In the genomic region with DNA sequence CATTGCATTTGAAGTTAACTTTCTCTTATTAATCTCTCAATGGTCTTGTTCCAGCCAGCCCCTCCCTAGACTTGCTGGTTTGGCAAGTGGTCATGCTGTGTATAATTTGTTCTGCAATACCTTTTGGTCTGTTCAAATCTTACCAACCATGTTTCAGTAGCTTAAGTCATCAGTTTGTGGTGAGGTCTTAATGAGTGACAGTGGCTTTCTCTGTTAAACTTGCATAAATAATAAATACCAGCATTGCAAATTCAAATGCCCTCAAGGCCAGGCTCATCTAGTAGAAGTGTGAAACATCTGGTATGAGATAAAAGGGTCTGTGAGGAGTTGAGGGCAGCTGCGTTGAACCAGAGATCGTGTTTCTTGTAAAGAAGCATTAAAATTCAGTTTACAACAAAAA, we compare ENCODE assay signal across 30 cellular contexts.
"Had no signal": no experiment of that assay in that cellular context is flagged by ENCODE, and none has a peak within 500 bp of the region (broad histone marks: within the 10 kb centered on the region; RNA-seq: fewer than 3 reads in every experiment).

No MANE protein-coding gene starts in this region.

- H3K27ac ChIP-seq: breast epithelium, epithelial cell of prostate, esophagus squamous epithelium, pancreas, prostate gland, suprapubic skin, tibial artery, upper lobe of right lung, WERI-Rb-1 had no signal

- H3K27me3 ChIP-seq: breast epithelium, esophagus squamous epithelium, pancreas, suprapubic skin, tibial artery, upper lobe of right lung had no signal

- H3K4me1 ChIP-seq: breast epithelium, esophagus squamous epithelium, pancreas, prostate gland, suprapubic skin, upper lobe of right lung had no signal

- H3K36me3 Mint-ChIP-seq: activated naive CD4-positive, alpha-beta T cell treated with anti-CD3 and anti-CD28 coated beads, Interleukin-2, amount 50 U/mL, for 24 hours; naive thymus-derived CD4-positive, alpha-beta T cell had no signal

- H3K4me3 Mint-ChIP-seq: activated naive CD4-positive, alpha-beta T cell treated with anti-CD3 and anti-CD28 coated beads, Interleukin-2, amount 50 U/mL, for 24 hours; activated naive CD8-positive, alpha-beta T cell treated with anti-CD3 and anti-CD28 coated beads, Interleukin-2, amount 50 U/mL, for 24 hours; activated T-cell treated with anti-CD3 and anti-CD28 coated beads, Interleukin-2, amount 50 U/mL, for 24 hours; central memory CD8-positive, alpha-beta T cell; dendritic cell treated with granulocyte-macrophage colony-stimulating factor and Interleukin-4, amounts not matched to agents 40 ng/mL and 50 ng/mL, for 4 days; naive thymus-derived CD4-positive, alpha-beta T cell; T-helper 17 cell had no signal

- H3K27ac Mint-ChIP-seq: activated naive CD4-positive, alpha-beta T cell treated with anti-CD3 and anti-CD28 coated beads, Interleukin-2, amount 50 U/mL, for 24 hours; activated naive CD8-positive, alpha-beta T cell treated with anti-CD3 and anti-CD28 coated beads, Interleukin-2, amount 50 U/mL, for 24 hours; activated T-cell treated with anti-CD3 and anti-CD28 coated beads, Interleukin-2, amount 50 U/mL, for 24 hours; dendritic cell treated with granulocyte-macrophage colony-stimulating factor and Interleukin-4, amounts not matched to agents 40 ng/mL and 50 ng/mL, for 4 days; naive thymus-derived CD4-positive, alpha-beta T cell; T-helper 17 cell had no signal

- H3K4me3 ChIP-seq: breast epithelium, esophagus squamous epithelium, pancreas, prostate gland, suprapubic skin, tibial artery, upper lobe of right lung had no signal

- H3K9me3 Mint-ChIP-seq: activated naive CD4-positive, alpha-beta T cell treated with anti-CD3 and anti-CD28 coated beads, Interleukin-2, amount 50 U/mL, for 24 hours; activated naive CD8-positive, alpha-beta T cell treated with anti-CD3 and anti-CD28 coated beads, Interleukin-2, amount 50 U/mL, for 24 hours; activated T-cell treated with anti-CD3 and anti-CD28 coated beads, Interleukin-2, amount 50 U/mL, for 24 hours; central memory CD8-positive, alpha-beta T cell; dendritic cell treated with granulocyte-macrophage colony-stimulating factor and Interleukin-4, amounts not matched to agents 40 ng/mL and 50 ng/mL, for 4 days; naive thymus-derived CD4-positive, alpha-beta T cell had no signal

- H3K27me3 Mint-ChIP-seq: activated naive CD4-positive, alpha-beta T cell treated with anti-CD3 and anti-CD28 coated beads, Interleukin-2, amount 50 U/mL, for 24 hours; activated naive CD8-positive, alpha-beta T cell treated with anti-CD3 and anti-CD28 coated beads, Interleukin-2, amount 50 U/mL, for 24 hours; activated T-cell treated with anti-CD3 and anti-CD28 coated beads, Interleukin-2, amount 50 U/mL, for 24 hours; central memory CD8-positive, alpha-beta T cell; dendritic cell treated with granulocyte-macrophage colony-stimulating factor and Interleukin-4, amounts not matched to agents 40 ng/mL and 50 ng/mL, for 4 days; naive thymus-derived CD4-positive, alpha-beta T cell; T-helper 17 cell had no signal

- DNase-seq: activated CD4-positive, alpha-beta T cell treated with anti-CD3 and anti-CD28 coated beads for 48 hours; activated CD4-positive, alpha-beta T cell treated with anti-CD3 and anti-CD28 coated beads, Interleukin-2, amount 50 U/mL, for 48 hours; activated CD8-positive, alpha-beta memory T cell treated with anti-CD3 and anti-CD28 coated beads, Interleukin-2, amount 50 U/mL, for 48 hours; activated gamma-delta T cell; activated naive CD8-positive, alpha-beta T cell treated with anti-CD3 and anti-CD28 coated beads, Interleukin-2, amount 50 U/mL, for 24 hours; activated T-cell treated with anti-CD3 and anti-CD28 coated beads, Interleukin-2, amount 50 U/mL, for 24 hours; amygdala; esophagus squamous epithelium; midbrain; naive thymus-derived CD4-positive, alpha-beta T cell; nucleus accumbens; pancreas; retina; small intestine; stimulated activated CD4-positive, alpha-beta T cell treated with anti-CD3 and anti-CD28 coated beads, Interleukin-1b, Interleukin-23, amount 100 ng/mL, for 48 hours; stimulated activated naive CD4-positive, alpha-beta T cell; T-helper 17 cell; T1000; tibial artery; upper lobe of right lung; WERI-Rb-1 had no signal

- H3K4me1 Mint-ChIP-seq: activated naive CD4-positive, alpha-beta T cell treated with anti-CD3 and anti-CD28 coated beads, Interleukin-2, amount 50 U/mL, for 24 hours; activated naive CD8-positive, alpha-beta T cell treated with anti-CD3 and anti-CD28 coated beads, Interleukin-2, amount 50 U/mL, for 24 hours; central memory CD8-positive, alpha-beta T cell; naive thymus-derived CD4-positive, alpha-beta T cell had no signal

- H3K36me3 ChIP-seq: breast epithelium, esophagus squamous epithelium, pancreas, prostate gland, suprapubic skin, tibial artery, upper lobe of right lung, WERI-Rb-1 had no signal

- ATAC-seq: activated CD4-positive, CD25-positive, alpha-beta regulatory T cell treated with anti-CD3 and anti-CD28 coated beads, Interleukin-2, amount 50 U/mL, for 24 hours; activated naive CD8-positive, alpha-beta T cell treated with anti-CD3 and anti-CD28 coated beads, Interleukin-2, amount 50 U/mL, for 24 hours; naive thymus-derived CD4-positive, alpha-beta T cell; pancreas; sciatic nerve; T-helper 17 cell; upper lobe of right lung had no signal

- H3K9me3 ChIP-seq: breast epithelium, esophagus squamous epithelium, pancreas, prostate gland, suprapubic skin, tibial artery, upper lobe of right lung had no signal
